29 cellular contexts compared by ENCODE assay signal in genomic region chr2:119440501-119440870, GRCh38. TPM values are rescaled to one million over a fixed set of nuclear protein-coding genes. Genes with fewer than 3 reads are reported as not detected.
DNase-seq lines count a peak whose midpoint lies in the region; ATAC-seq and TF ChIP-seq lines count a peak whose summit lies in the region.
"Had no signal": no experiment of that assay in that cellular context is flagged by ENCODE, and none has a peak within 500 bp of the region (broad histone marks: within the 10 kb centered on the region; RNA-seq: fewer than 3 reads in every experiment).

No MANE protein-coding gene starts in this region.

- WGBS in H9 (ENCODE audit: extremely low coverage, insufficient read length, low lambda C conversion rate): no CpG with 5 or more reads among the region's 1 CpG

- H3K79me2 ChIP-seq in H9 (ENCODE audit: insufficient read depth, low read length) (no peaks in the 10 kb centered on the region), parathyroid adenoma (peaks cover 10% of the 10 kb centered on the region)

- H4K5ac ChIP-seq in H9 (ENCODE audit: insufficient read length, low read depth, low read length): no peak overlapping the region

- peaks cover 6 to 9% of the 10 kb centered on the region in 2 experiments; a peak in 3 of 4 replicates for H3K4me1 Mint-ChIP-seq in H9
- H3K4me1 Mint-ChIP-seq: B cell had no signal

- H2BK5ac ChIP-seq in H9 (ENCODE audit: insufficient read length, low read length): no peak overlapping the region

- H2BK120ac ChIP-seq in H9 (ENCODE audit: low read depth, low read length, poor library complexity, severe bottlenecking): no peak overlapping the region

- no peaks in the 10 kb centered on the region for H3K23me2 ChIP-seq in H9 (ENCODE audit: insufficient read length, low read depth, low read length, poor library complexity, severe bottlenecking)

- no peak overlapping the region for H3K4ac ChIP-seq in H9 (ENCODE audit: low read depth, low read length)

- no peaks in the 10 kb centered on the region for H4K20me1 ChIP-seq in H9 (ENCODE audit: control insufficient read depth, insufficient read depth, insufficient read length)

- H3K4me1 ChIP-seq in H9 (ENCODE audit: insufficient read depth, low read length) (no peaks in the 10 kb centered on the region), parathyroid adenoma (peaks cover 48% of the 10 kb centered on the region)
- H3K4me1 ChIP-seq: SJSA1 had no signal

- H3K9me3 ChIP-seq in H9 (ENCODE audit: control insufficient read depth, low read depth, low read length) (no peaks in the 10 kb centered on the region), WERI-Rb-1 (ENCODE audit: severe bottlenecking) (no peaks in the 10 kb centered on the region), parathyroid adenoma (ENCODE audit: control insufficient read depth, low read length) (no peaks in the 10 kb centered on the region)
- H3K9me3 ChIP-seq: SJSA1 had no signal

- TF ChIP-seq CTCF in H9 (conservative IDR thresholded peaks at IDR 0.05): no peak
- TF ChIP-seq CTCF in WERI-Rb-1 (IDR thresholded peaks at IDR 0.05; ENCODE audit: low read depth, low read length): no peak
- TF ChIP-seq CTCF in parathyroid adenoma (IDR thresholded peaks at IDR 0.05): no peak

- H3K14ac ChIP-seq in H9 (ENCODE audit: insufficient read depth, low read length): no peak overlapping the region

- no peak overlapping the region for H3K27ac Mint-ChIP-seq in H9
- H3K27ac Mint-ChIP-seq: B cell; CD8-positive, alpha-beta T cell had no signal

- DNase-seq in H9 (peak; percentile 15), WERI-Rb-1 (peak; percentile 61), left colon (no peak)
- no peak for DNase-seq in activated CD4-positive, alpha-beta T cell treated with anti-CD3 and anti-CD28 coated beads, Interleukin-2, amount 50 U/mL, for 48 hours
- DNase-seq: CD8-positive, alpha-beta T cell; DMS 273 treated with DMSO at 0.1 percent for 48 hours; DMS79; EL; GDM1; GOT3; IMR-90; KG1; MM.1S; NCI-H2029 treated with DMSO at 0.1 percent for 48 hours; NCI-H2171; NCI-H226; NCI-H510A treated with DMSO at 0.1 percent for 48 hours; NCI-H748 treated with DMSO at 0.1 percent for 48 hours; NK-92 treated with Interleukin-12 subunit alpha and Interleukin-12 subunit beta, amount 100 ng/mL, for 24 hours; PC-9 had no signal

- H3K18ac ChIP-seq in H9 (ENCODE audit: insufficient read length, low read depth, low read length): no peak overlapping the region

- H2AK5ac ChIP-seq in H9 (ENCODE audit: insufficient read length, low read length): no peak overlapping the region

- H4K91ac ChIP-seq in H9 (ENCODE audit: insufficient read length, low read depth, low read length): no peak overlapping the region

- H3K4me2 ChIP-seq in H9 (ENCODE audit: insufficient read depth, insufficient read length, low read length) (no peak overlapping the region), parathyroid adenoma (ENCODE audit: low read length) (no peak overlapping the region)
- H3K4me2 ChIP-seq: PC-9 had no signal

- H3K4me3 Mint-ChIP-seq in H9: no peak overlapping the region
- H3K4me3 Mint-ChIP-seq: B cell; CD8-positive, alpha-beta T cell had no signal

- H3K36me3 Mint-ChIP-seq in H9 (ENCODE audit: insufficient read depth in 1 of 3, low read depth in 3 of 3): peaks cover 2 to 8% (median 7%) of the 10 kb centered on the region in 3 experiments; a peak in 4 of 7 replicates
- H3K36me3 Mint-ChIP-seq: CD8-positive, alpha-beta T cell had no signal

- H3K23ac ChIP-seq in H9 (ENCODE audit: insufficient read length, low read depth, low read length): no peak overlapping the region

- H2AFZ ChIP-seq in H9 (ENCODE audit: low read length): no peak overlapping the region
- H2AFZ ChIP-seq in parathyroid adenoma: no peak overlapping the region
- H2AFZ ChIP-seq: PC-9 had no signal

- no peak overlapping the region for H3K4me3 ChIP-seq in WERI-Rb-1 (ENCODE audit: low read depth, low read length)
- H3K4me3 ChIP-seq in parathyroid adenoma (ENCODE audit: low read depth, low read length): no peak overlapping the region
- H3K4me3 ChIP-seq: GM12878, PC-9, SJSA1 had no signal

- ATAC-seq in left colon: peak; percentile 28
- ATAC-seq in HG03565 (IDR thresholded peaks at IDR 0.05; ENCODE audit: unreplicated experiment): no peak
- no peak for ATAC-seq in HG03095 (IDR thresholded peaks at IDR 0.05; ENCODE audit: unreplicated experiment)
- ATAC-seq: CD8-positive, alpha-beta T cell; Right ventricle myocardium inferior had no signal

- H3K36me3 ChIP-seq in WERI-Rb-1: no peaks in the 10 kb centered on the region
- H3K36me3 ChIP-seq in parathyroid adenoma (ENCODE audit: control insufficient read depth, insufficient read depth, low read length): no peaks in the 10 kb centered on the region
- H3K36me3 ChIP-seq: SJSA1 had no signal

- peaks cover under 1% of the 10 kb centered on the region for H3K27me3 Mint-ChIP-seq in H9 (ENCODE audit: low read depth)

- H3K27ac ChIP-seq in H9 (ENCODE audit: insufficient read length, low read depth, low read length) (no peak overlapping the region), WERI-Rb-1 (no peak overlapping the region), parathyroid adenoma (peak overlapping the region; percentile 81)
- H3K27ac ChIP-seq: C4-2B, PC-9, SJSA1 had no signal

- no peak overlapping the region for H2BK15ac ChIP-seq in H9 (ENCODE audit: low read depth, low read length)

- H4K8ac ChIP-seq in H9 (replicated peaks; ENCODE audit: insufficient read length, low read depth, low read length): no peak overlapping the region

- no peaks in the 10 kb centered on the region for H3K27me3 ChIP-seq in H9 (ENCODE audit: insufficient read depth, low read length)
- H3K27me3 ChIP-seq in WERI-Rb-1 (ENCODE audit: insufficient read depth, low read depth, severe bottlenecking): no peaks in the 10 kb centered on the region
- no peaks in the 10 kb centered on the region for H3K27me3 ChIP-seq in parathyroid adenoma (ENCODE audit: control insufficient read depth, insufficient read depth, low read length)
- H3K27me3 ChIP-seq: SJSA1 had no signal

- no peak overlapping the region for H3K9ac ChIP-seq in H9 (ENCODE audit: extremely low read depth, insufficient read length, low read length)
- H3K9ac ChIP-seq in parathyroid adenoma: no peak overlapping the region

- H2BK12ac ChIP-seq in H9 (ENCODE audit: insufficient read length, low read depth, low read length): no peak overlapping the region

- no peaks in the 10 kb centered on the region for H3K79me1 ChIP-seq in H9 (ENCODE audit: insufficient read depth, low read depth, low read length, poor library complexity, severe bottlenecking)

- no peaks in the 10 kb centered on the region for H3K9me3 Mint-ChIP-seq in H9
- H3K9me3 Mint-ChIP-seq: CD8-positive, alpha-beta T cell had no signal

- no peak overlapping the region for H3K56ac ChIP-seq in H9 (ENCODE audit: insufficient read length, low read depth, low read length)

- intact Hi-C loops in left colon (cut with DNase I, micrococcal nuclease): no loop called here

- no peak overlapping the region for H3T11ph ChIP-seq in H9 (ENCODE audit: low read length)

- H2BK20ac ChIP-seq in H9 (ENCODE audit: low read depth, low read length, poor library complexity, severe bottlenecking): no peak overlapping the region

RNA-seq across cellular contexts. Expression of gene TMEM37, which starts 8.8 kb away (rescaled TPM):
- total RNA-seq in H9 (2021) (4.2 and 4.8 TPM in 2 replicates), left colon (100 to 1,000 TPM in 1 of 2 donors, 10 to 100 TPM in 1; 71.8 to 119 TPM)
- total RNA-seq: B cell; CD8-positive, alpha-beta T cell; RPMI7951; SJSA1 had no signal

Comparison
In these comparisons a context has a peak if more than half of its experiments do, and no peak if none do; other contexts are left out.
1. DNase-seq: peak in H9 (single experiment) and WERI-Rb-1 (single experiment); none in left colon (0 of 2) and activated CD4-positive, alpha-beta T cell treated with anti-CD3 and anti-CD28 coated beads, Interleukin-2, amount 50 U/mL, for 48 hours (0 of 2).
2. RNA of gene TMEM37, which starts 8.8 kb away (total RNA-seq): 71.8 to 119 TPM in left colon; 4.2 to 4.8 TPM in H9; every median in the first group is over 10 times any median in the second.